ENCODE assay signal across 1 cellular context in the genomic region with DNA sequence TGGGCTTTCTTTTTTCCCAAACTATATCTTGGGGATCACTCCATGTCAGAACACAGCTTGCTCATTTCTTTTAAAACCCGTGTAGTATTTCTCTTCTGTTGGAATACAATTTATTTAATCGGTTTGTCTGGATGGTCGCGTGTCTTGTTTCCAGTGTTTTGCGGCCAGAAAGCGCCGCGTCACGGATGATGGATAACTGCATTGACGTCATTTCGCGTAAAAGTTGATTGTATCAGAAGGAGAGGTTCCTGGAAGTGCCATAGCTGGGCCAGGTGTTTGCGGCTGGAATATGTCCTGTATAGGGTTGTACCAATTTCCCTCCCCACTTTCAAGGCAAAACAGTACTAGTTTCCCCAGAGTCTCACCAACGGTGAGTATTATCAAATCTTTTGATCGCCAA.
TF ChIP-seq lines count a peak whose summit lies in the region.

No MANE protein-coding gene starts in this region.

TF ChIP-seq in HepG2, 621 proteins besides CTCF, POLR2A, EP300 and RAD21:
- TF ChIP-seq CSRNP1 (CRISPR knock-in tag; IDR thresholded peaks at IDR 0.05) = no peak
- peak; percentile 20; the same call in 1 of the 2 replicates for TF ChIP-seq CREB1 (IDR thresholded peaks at IDR 0.05)
- TF ChIP-seq CREB1 (CRISPR knock-in tag; IDR thresholded peaks at IDR 0.05) = no peak
